10 cellular contexts compared by ENCODE assay signal in the genomic region with DNA sequence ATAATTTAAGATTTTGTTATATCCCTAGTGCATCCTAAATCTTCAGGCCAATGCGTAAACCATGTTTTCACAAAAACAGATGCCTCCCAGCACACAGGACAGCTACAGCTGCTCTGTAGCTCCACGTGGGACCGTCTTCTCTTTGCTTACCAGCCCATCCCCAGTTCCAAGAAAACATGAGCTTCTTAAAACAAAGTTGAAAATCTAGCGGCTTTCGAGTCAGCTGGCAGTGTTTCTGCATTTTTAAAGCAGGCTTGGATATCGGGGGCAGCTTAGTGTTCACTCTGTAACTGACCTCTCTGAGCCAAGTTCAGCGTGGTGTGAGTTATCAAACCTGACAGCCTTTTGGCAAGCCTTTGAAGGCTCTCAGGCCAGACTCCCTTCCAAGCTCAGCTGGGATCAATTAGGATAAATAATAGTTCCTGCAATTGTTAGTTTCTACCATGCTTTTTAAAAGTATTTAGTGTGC.
DNase-seq lines count a peak whose midpoint lies in the region; ATAC-seq, FAIRE-seq and TF ChIP-seq lines count a peak whose summit lies in the region.
"Had no signal": no experiment of that assay in that cellular context is flagged by ENCODE, and none has a peak within 500 bp of the region (broad histone marks: within the 10 kb centered on the region; RNA-seq: fewer than 3 reads in every experiment).

No MANE protein-coding gene starts in this region.

- no peak overlapping the region for H3K27ac ChIP-seq in body of pancreas
- peak overlapping the region; percentile 37 to 63 (median 60) for H3K27ac ChIP-seq in sigmoid colon

- TF ChIP-seq CTCF in body of pancreas (IDR thresholded peaks at IDR 0.05) (no peak), sigmoid colon (IDR thresholded peaks at IDR 0.05) (no peak), GM10248 (IDR thresholded peaks at IDR 0.05; ENCODE audit: control extremely low read depth, extremely low read depth, low read depth, missing control alignments) (no peak)

- peaks cover 11% of the 10 kb centered on the region for H3K4me1 ChIP-seq in body of pancreas
- H3K4me1 ChIP-seq in sigmoid colon = peaks cover 0 to 28% (median 20%) of the 10 kb centered on the region in 4 donors

- 17 to 31% methylated on average over 7 of the region's 7 CpGs for WGBS in body of pancreas, 2 donors
- WGBS in sigmoid colon, 2 donors = 56 to 73% methylated on average over 7 of the region's 7 CpGs

- POLR2A ChIA-PET in GM10248 (lab: Yijun Ruan, JAX) = no interaction called here

- no peak for TF ChIP-seq EP300 in sigmoid colon (IDR thresholded peaks at IDR 0.05)

- no peaks in the 10 kb centered on the region for H3K27me3 ChIP-seq in body of pancreas
- H3K27me3 ChIP-seq in sigmoid colon = no peaks in the 10 kb centered on the region

- FAIRE-seq in GM12892 (lab: Jason Lieb, UNC) = no peak
- FAIRE-seq: GM18507 had no signal

- TF ChIP-seq POLR2A in body of pancreas (IDR thresholded peaks at IDR 0.05) = no peak
- no peak for TF ChIP-seq POLR2A in sigmoid colon (IDR thresholded peaks at IDR 0.05)
- no peak for TF ChIP-seq POLR2A in GM12892 (IDR thresholded peaks at IDR 0.05; ENCODE audit: low read depth, low read length)

- peak; percentile 64 for DNase-seq in EL
- peak; percentile 34 to 67 (median 58) for DNase-seq in body of pancreas
- peak; percentile 46 for DNase-seq in left ventricle myocardium superior
- peak; percentile 89 for DNase-seq in sigmoid colon
- DNase-seq in GM12892 (ENCODE audit: insufficient read length) = no peak
- no peak for DNase-seq in GM10248 (ENCODE audit: extremely low spot score)
- DNase-seq: NCI-H2081 treated with DMSO at 0.1 percent for 48 hours had no signal

- ATAC-seq in body of pancreas = peak; percentile 83
- ATAC-seq in left ventricle myocardium superior = peak; percentile 100
- ATAC-seq in HG03108 (IDR thresholded peaks at IDR 0.05; ENCODE audit: unreplicated experiment) = no peak
- no peak for ATAC-seq in HG02798 (IDR thresholded peaks at IDR 0.05; ENCODE audit: poor library complexity, unreplicated experiment)

- CTCF ChIA-PET in GM10248 (lab: Yijun Ruan, JAX) = interaction anchor here (1.4 kb wide), 1 partner anchor 16 kb away, joined by 4 read pairs; no protein-coding TSS in a partner anchor

- H3K4me3 ChIP-seq in body of pancreas = no peak overlapping the region
- peak overlapping the region in 3 of 4 donors; percentile 9 to 19 (median 15) for H3K4me3 ChIP-seq in sigmoid colon

- intact Hi-C loops in body of pancreas (cut with DNase I) = no loop called here
- intact Hi-C loops in left ventricle myocardium superior (cut with micrococcal nuclease) = no loop called here
- intact Hi-C loops in sigmoid colon (cut with DNase I) = no loop called here

- H3K9me3 ChIP-seq in body of pancreas (no peaks in the 10 kb centered on the region), sigmoid colon (no peaks in the 10 kb centered on the region)

- H3K36me3 ChIP-seq in body of pancreas (replicated peaks in 1 of 2; ENCODE audit: insufficient read depth in 1 of 2, low read depth in 2 of 2) (no peaks in the 10 kb centered on the region), sigmoid colon (no peaks in the 10 kb centered on the region)

Comparison
In these comparisons a context has a peak if more than half of its experiments do, and no peak if none do; other contexts are left out.
1. DNase-seq: peak in EL (single experiment), body of pancreas (4 of 4), left ventricle myocardium superior (single experiment) and sigmoid colon (single experiment); none in GM12892 (single experiment) and GM10248 (single experiment).
2. ATAC-seq: peak in body of pancreas (single experiment) and left ventricle myocardium superior (single experiment); none in HG03108 (single experiment) and HG02798 (single experiment).
3. H3K27ac ChIP-seq: peak in sigmoid colon (4 of 4); none in body of pancreas (0 of 4).
4. H3K4me3 ChIP-seq: peak in sigmoid colon (3 of 4); none in body of pancreas (0 of 2).